Comparison of ENCODE assay signal across 15 cellular contexts in genomic region chr1:227002531-227003049, GRCh38.
"Had no signal": no experiment of that assay in that cellular context is flagged by ENCODE, and none has a peak within 500 bp of the region (broad histone marks: within the 10 kb centered on the region; RNA-seq: fewer than 3 reads in every experiment).

No MANE protein-coding gene starts in this region.

- H3K27me3 Mint-ChIP-seq: activated CD4-positive, alpha-beta memory T cell treated with anti-CD3 and anti-CD28 coated beads for 36 hours had no signal

- H3K36me3 Mint-ChIP-seq: activated CD4-positive, alpha-beta memory T cell treated with anti-CD3 and anti-CD28 coated beads for 36 hours; naive B cell had no signal

- H3K4me1 Mint-ChIP-seq: activated naive CD8-positive, alpha-beta T cell treated with anti-CD3 and anti-CD28 coated beads, Interleukin-2, amount 50 U/mL, for 24 hours; endodermal cell; naive B cell; stimulated activated memory B cell treated with anti-CD40 and anti-IgM and Interleukin-4, amounts not matched to agents 10 μg/mL and 1 μg/mL and 100 μg/mL, for 72 hours had no signal

- DNase-seq: activated CD4-positive, alpha-beta memory T cell treated with anti-CD3 and anti-CD28 coated beads for 36 hours; activated CD4-positive, alpha-beta T cell treated with anti-CD3 and anti-CD28 coated beads for 48 hours; activated effector memory CD4-positive, alpha-beta T cell treated with anti-CD3 and anti-CD28 coated beads, Interleukin-2, amount 50 U/mL, for 16 hours; activated naive CD4-positive, alpha-beta T cell treated with anti-CD3 and anti-CD28 coated beads, Interleukin-2, amount 50 U/mL, for 16 hours; activated naive CD8-positive, alpha-beta T cell treated with anti-CD3 and anti-CD28 coated beads, Interleukin-2, amount 50 U/mL, for 24 hours; cortex of kidney; endodermal cell; esophagus squamous epithelium; heart right ventricle; naive B cell; nucleus accumbens; right lobe of liver; stimulated activated CD4-positive, alpha-beta T cell treated with anti-CD3 and anti-CD28 coated beads, Interleukin-2, amount 100 ng/mL, for 24 hours; stomach had no signal

- ATAC-seq: activated naive CD8-positive, alpha-beta T cell treated with anti-CD3 and anti-CD28 coated beads, Interleukin-2, amount 50 U/mL, for 24 hours; stimulated activated memory B cell treated with anti-CD40 and anti-IgM and Interleukin-4, amounts not matched to agents 10 μg/mL and 1 μg/mL and 100 μg/mL, for 72 hours had no signal

- H3K4me3 Mint-ChIP-seq: activated CD4-positive, alpha-beta memory T cell treated with anti-CD3 and anti-CD28 coated beads for 36 hours; activated naive CD8-positive, alpha-beta T cell treated with anti-CD3 and anti-CD28 coated beads, Interleukin-2, amount 50 U/mL, for 24 hours; endodermal cell; stimulated activated memory B cell treated with anti-CD40 and anti-IgM and Interleukin-4, amounts not matched to agents 10 μg/mL and 1 μg/mL and 100 μg/mL, for 72 hours had no signal

- H3K27ac Mint-ChIP-seq: activated CD4-positive, alpha-beta memory T cell treated with anti-CD3 and anti-CD28 coated beads for 36 hours; activated naive CD8-positive, alpha-beta T cell treated with anti-CD3 and anti-CD28 coated beads, Interleukin-2, amount 50 U/mL, for 24 hours; endodermal cell; naive B cell; stimulated activated memory B cell treated with anti-CD40 and anti-IgM and Interleukin-4, amounts not matched to agents 10 μg/mL and 1 μg/mL and 100 μg/mL, for 72 hours had no signal

- H3K9me3 Mint-ChIP-seq: activated CD4-positive, alpha-beta memory T cell treated with anti-CD3 and anti-CD28 coated beads for 36 hours had no signal
